ENCODE assay signal across 9 cellular contexts in genomic region chr5:71932649-71933338, GRCh38.
DNase-seq lines count a peak whose midpoint lies in the region; ATAC-seq and TF ChIP-seq lines count a peak whose summit lies in the region.
"Had no signal": no experiment of that assay in that cellular context is flagged by ENCODE, and none has a peak within 500 bp of the region (broad histone marks: within the 10 kb centered on the region; RNA-seq: fewer than 3 reads in every experiment).

No MANE protein-coding gene starts in this region.

- H3K4me1 ChIP-seq in GM23248 (ENCODE audit: insufficient read depth) (peaks cover 20% of the 10 kb centered on the region), Peyer's patch (peaks cover 0 to 20% (median 3%) of the 10 kb centered on the region in 4 donors), ovary (ENCODE audit: insufficient read depth) (peaks cover 3% of the 10 kb centered on the region)

- H3K36me3 ChIP-seq in GM23248 (ENCODE audit: low read depth) (no peaks in the 10 kb centered on the region), Peyer's patch (no peaks in the 10 kb centered on the region), ovary (no peaks in the 10 kb centered on the region)

- 26 to 30% methylated on average over 8 of the region's 8 CpGs for WGBS in GM23248 (ENCODE audit: low coverage in 1 of 2, low lambda C conversion rate in 2 of 2, missing lambda C conversion rate in 2 of 2), 2 experiments
- 31 to 35% (median 34%) methylated on average over 8 of the region's 8 CpGs for WGBS in ovary, 3 donors

- in situ Hi-C loops in GM23248 (cut with MboI) = no loop called here

- H3K27ac ChIP-seq in GM23248 (peak overlapping the region; percentile 82), Peyer's patch (peak overlapping the region in 3 of 4 donors; percentile 78 to 93 (median 85)), ovary (no peak overlapping the region)

- CTCF ChIA-PET in activated CD8-positive, alpha-beta memory T cell treated with anti-CD3 and anti-CD28 coated beads, Interleukin-2, amount 10 ng/mL, durations not matched to agents 7 days and 5 days (lab: Charles Lee) = no interaction called here

- H3K9me3 Mint-ChIP-seq in activated CD8-positive, alpha-beta memory T cell treated with anti-CD3 and anti-CD28 coated beads, Interleukin-2, amount 10 ng/mL, durations not matched to agents 7 days and 5 days (ENCODE audit: low read depth) = no peaks in the 10 kb centered on the region
- H3K9me3 Mint-ChIP-seq: central memory CD8-positive, alpha-beta T cell had no signal

- H3K27me3 ChIP-seq in GM23248 (replicated peaks; ENCODE audit: insufficient read depth) = no peaks in the 10 kb centered on the region
- H3K27me3 ChIP-seq in Peyer's patch = no peaks in the 10 kb centered on the region
- no peaks in the 10 kb centered on the region for H3K27me3 ChIP-seq in ovary

- H3K36me3 Mint-ChIP-seq in activated CD8-positive, alpha-beta memory T cell treated with anti-CD3 and anti-CD28 coated beads, Interleukin-2, amount 10 ng/mL, durations not matched to agents 7 days and 5 days = no peaks in the 10 kb centered on the region

- DNase-seq in GM23248 = peak; percentile 81
- DNase-seq in Peyer's patch = peak in 2 of 3 donors; percentile 81 to 82
- DNase-seq in fibroblast of the aortic adventitia (ENCODE audit: low read depth) = peak; percentile 97
- DNase-seq in ovary = peak; percentile 45 to 73 (median 60)
- DNase-seq in activated CD8-positive, alpha-beta memory T cell treated with anti-CD3 and anti-CD28 coated beads, Interleukin-2, amount 10 ng/mL, durations not matched to agents 7 days and 5 days = no peak
- DNase-seq in activated CD4-positive, alpha-beta T cell treated with anti-CD3 and anti-CD28 coated beads for 4 hours = no peak

- intact Hi-C loops in ovary (cut with DNase I) = no loop called here

- no peak overlapping the region for H3K27ac Mint-ChIP-seq in activated CD8-positive, alpha-beta memory T cell treated with anti-CD3 and anti-CD28 coated beads, Interleukin-2, amount 10 ng/mL, durations not matched to agents 7 days and 5 days

- peak overlapping the region; percentile 80 for H2AFZ ChIP-seq in GM23248

- H3K9me3 ChIP-seq in GM23248 (ENCODE audit: low read depth) (no peaks in the 10 kb centered on the region), Peyer's patch (no peaks in the 10 kb centered on the region), ovary (no peaks in the 10 kb centered on the region)

- no peaks in the 10 kb centered on the region for H3K79me2 ChIP-seq in GM23248 (ENCODE audit: insufficient read depth)

- H3K4me3 Mint-ChIP-seq in activated CD8-positive, alpha-beta memory T cell treated with anti-CD3 and anti-CD28 coated beads, Interleukin-2, amount 10 ng/mL, durations not matched to agents 7 days and 5 days = no peak overlapping the region
- H3K4me3 Mint-ChIP-seq: central memory CD8-positive, alpha-beta T cell had no signal

- H3K4me2 ChIP-seq in GM23248 (ENCODE audit: unreplicated experiment) = peak overlapping the region; percentile 17

- peaks cover 21% of the 10 kb centered on the region for H3F3A ChIP-seq in GM23248 (ENCODE audit: insufficient read depth)

- H3K9ac ChIP-seq in GM23248 = peak overlapping the region; percentile 26

- no peaks in the 10 kb centered on the region for H3K4me1 Mint-ChIP-seq in activated CD8-positive, alpha-beta memory T cell treated with anti-CD3 and anti-CD28 coated beads, Interleukin-2, amount 10 ng/mL, durations not matched to agents 7 days and 5 days
- H3K4me1 Mint-ChIP-seq: central memory CD8-positive, alpha-beta T cell had no signal

- no peak for ATAC-seq in GM18517 (IDR thresholded peaks at IDR 0.05; ENCODE audit: unreplicated experiment)
- ATAC-seq in HG03469 (IDR thresholded peaks at IDR 0.05; ENCODE audit: unreplicated experiment) = no peak
- no peak for ATAC-seq in activated CD8-positive, alpha-beta memory T cell treated with anti-CD3 and anti-CD28 coated beads, Interleukin-2, amount 10 ng/mL, durations not matched to agents 7 days and 5 days

- no peak overlapping the region for H3K4me3 ChIP-seq in GM23248
- peak overlapping the region in 1 of 4 donors; percentile 11 for H3K4me3 ChIP-seq in Peyer's patch
- H3K4me3 ChIP-seq in fibroblast of the aortic adventitia (ENCODE audit: low read depth, low read length) = no peak overlapping the region
- no peak overlapping the region for H3K4me3 ChIP-seq in ovary

- TF ChIP-seq EP300 in ovary (IDR thresholded peaks at IDR 0.05) = no peak

- H3K27me3 Mint-ChIP-seq in activated CD8-positive, alpha-beta memory T cell treated with anti-CD3 and anti-CD28 coated beads, Interleukin-2, amount 10 ng/mL, durations not matched to agents 7 days and 5 days = peaks cover 20% of the 10 kb centered on the region

- no peaks in the 10 kb centered on the region for H4K20me1 ChIP-seq in GM23248 (ENCODE audit: insufficient read depth)

- peak in 3 of 6 experiments; percentile 51 to 63 (median 61) for TF ChIP-seq CTCF in Peyer's patch (IDR thresholded peaks at IDR 0.05)
- TF ChIP-seq CTCF in fibroblast of the aortic adventitia (IDR thresholded peaks at IDR 0.05; ENCODE audit: insufficient read depth, low read length) = peak; percentile 38
- TF ChIP-seq CTCF in ovary (IDR thresholded peaks at IDR 0.05) = no peak

- TF ChIP-seq POLR2A in Peyer's patch (IDR thresholded peaks at IDR 0.05) (no peak), ovary (IDR thresholded peaks at IDR 0.05) (no peak)

- H3K9me2 ChIP-seq in GM23248 (ENCODE audit: insufficient read depth) = no peaks in the 10 kb centered on the region

Comparison
In these comparisons a context has a peak if more than half of its experiments do, and no peak if none do; other contexts are left out.
1. DNase-seq: peak in GM23248 (single experiment), Peyer's patch (2 of 3), fibroblast of the aortic adventitia (single experiment) and ovary (5 of 5); none in activated CD8-positive, alpha-beta memory T cell treated with anti-CD3 and anti-CD28 coated beads, Interleukin-2, amount 10 ng/mL, durations not matched to agents 7 days and 5 days (single experiment) and activated CD4-positive, alpha-beta T cell treated with anti-CD3 and anti-CD28 coated beads for 4 hours (0 of 2).
2. H3K27ac ChIP-seq: peak in GM23248 (single experiment) and Peyer's patch (3 of 4); none in ovary (0 of 2).